Comparison of ENCODE assay signal across 8 cellular contexts in genomic region chr13:39616087-39616694, GRCh38. TPM values are rescaled to one million over a fixed set of nuclear protein-coding genes. Genes with fewer than 3 reads are reported as not detected.
DNase-seq lines count a peak whose midpoint lies in the region; ATAC-seq and TF ChIP-seq lines count a peak whose summit lies in the region.

No MANE protein-coding gene starts in this region.

- TF ChIP-seq CTCF in GM13977 (IDR thresholded peaks at IDR 0.05; ENCODE audit: extremely low read depth, insufficient read depth, missing control alignments): peak; percentile 83
- TF ChIP-seq CTCF in omental fat pad (IDR thresholded peaks at IDR 0.05): no peak

- DNase-seq in AG08396 (ENCODE audit: low spot score) (peak; percentile 79), GM13977 (ENCODE audit: low spot score) (peak; percentile 70), NCI-H748 (lab: John Stamatoyannopoulos, UW; ENCODE audit: unreplicated experiment) (peak; percentile 76), foreskin melanocyte (peak; percentile 54), omental fat pad (ENCODE audit: low spot score) (no peak), DMS153 (lab: John Stamatoyannopoulos, UW) (no peak)
- peak; percentile 20 for DNase-seq in activated CD8-positive, alpha-beta memory T cell treated with anti-CD3 and anti-CD28 coated beads, Interleukin-2, amount 50 U/mL, for 4 hours

- in situ Hi-C loops in GM13977 (cut with MboI; ENCODE audit: low pct_unique_long_range_greater_than_20kb, low sequenced_read_pairs, unreplicated experiment): loop anchor here (10.0 to 25.0 kb wide), 3 partner anchors 331 to 554 kb away; no protein-coding TSS in a partner anchor

- ATAC-seq in HG03354 (IDR thresholded peaks at IDR 0.05; ENCODE audit: poor library complexity, severe bottlenecking, unreplicated experiment) (peak; percentile 76), omental fat pad (ENCODE audit: low FRiP score) (peak; percentile 64)

RNA-seq across cellular contexts. Expression of gene LHFPL6, which starts 13.2 kb away (rescaled TPM):
- total RNA-seq in omental fat pad: 100 to 1,000 TPM in 3 of 4 donors, 10 to 100 TPM in 1; 66.1 to 208 (median 109) TPM

RNA-seq across cellular contexts. Expression of gene COG6, which starts 39.3 kb away (rescaled TPM):
- total RNA-seq in omental fat pad: 10 to 100 TPM in 3 of 4 donors, 1 to 10 TPM in 1; 9.8 to 20.9 (median 15.8) TPM

Comparison
In these comparisons a context has a peak if more than half of its experiments do, and no peak if none do; other contexts are left out.
1. DNase-seq: peak in AG08396 (single experiment), GM13977 (single experiment), NCI-H748 (single experiment), activated CD8-positive, alpha-beta memory T cell treated with anti-CD3 and anti-CD28 coated beads, Interleukin-2, amount 50 U/mL, for 4 hours (single experiment) and foreskin melanocyte (single experiment); none in omental fat pad (single experiment) and DMS153 (single experiment).